ENCODE assay signal across 25 cellular contexts in the genomic region with DNA sequence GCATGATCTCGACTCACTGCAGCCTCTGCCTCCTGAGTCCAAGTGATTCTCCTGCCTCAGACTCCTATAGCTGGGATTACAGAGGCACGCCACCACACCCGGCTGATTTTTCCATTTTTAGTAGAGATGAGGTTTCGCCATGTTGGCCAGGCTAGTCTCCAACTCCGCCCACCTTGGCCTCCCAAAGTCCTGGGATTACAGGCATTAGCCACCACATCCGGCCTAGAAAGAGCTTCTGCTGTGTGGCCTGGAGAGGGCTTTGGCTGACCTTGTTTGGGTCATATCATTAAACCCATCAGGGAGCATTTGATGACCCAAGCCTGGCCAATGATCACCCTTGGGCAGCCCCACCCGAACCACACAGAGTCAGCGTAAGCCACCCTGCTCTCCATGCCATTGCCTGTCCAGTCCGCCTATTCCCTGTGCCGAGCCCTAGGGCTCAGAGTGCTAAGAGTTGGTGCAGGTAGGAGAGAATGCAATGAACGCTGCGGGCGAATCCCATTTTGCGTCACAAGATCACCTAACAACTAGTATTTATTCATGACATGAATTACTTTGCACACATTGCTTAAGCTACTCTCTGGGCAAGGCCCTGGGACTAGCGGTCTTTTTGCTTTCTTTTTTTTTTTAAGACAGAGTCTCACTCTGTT.
"Had no signal": no experiment of that assay in that cellular context is flagged by ENCODE, and none has a peak within 500 bp of the region (broad histone marks: within the 10 kb centered on the region; RNA-seq: fewer than 3 reads in every experiment).

No MANE protein-coding gene starts in this region.

- H3K9me3 ChIP-seq: adrenal gland, ascending aorta, left ventricle myocardium inferior, prostate gland, spleen, thoracic aorta, upper lobe of left lung had no signal

- H3K4me3 ChIP-seq: adrenal gland, ascending aorta, left ventricle myocardium inferior, prostate gland, spleen, thoracic aorta, upper lobe of left lung had no signal

- H3K27me3 Mint-ChIP-seq: activated naive CD4-positive, alpha-beta T cell treated with anti-CD3 and anti-CD28 coated beads, Interleukin-2, amount 50 U/mL, for 24 hours had no signal

- H3K36me3 ChIP-seq: adrenal gland, ascending aorta, brain microvascular endothelial cell, left ventricle myocardium inferior, prostate gland, spleen, thoracic aorta, upper lobe of left lung had no signal

- FAIRE-seq: frontal cortex had no signal

- H3K4me1 ChIP-seq: ascending aorta, upper lobe of left lung had no signal

- DNase-seq: activated CD4-positive, alpha-beta T cell treated with anti-CD3 and anti-CD28 coated beads for 1 hour; activated CD4-positive, alpha-beta T cell treated with anti-CD3 and anti-CD28 coated beads, Interleukin-2, amount 50 U/mL, for 1 hour; activated CD8-positive, alpha-beta T cell treated with anti-CD3 and anti-CD28 coated beads, Interleukin-2, amount 10 ng/mL, durations not matched to agents 7 days and 5 days; activated gamma-delta T cell treated with Interleukin-2 at 50 U/mL for 16 hours; adrenal gland; brain microvascular endothelial cell; caudate nucleus; dermis blood vessel endothelial cell; effector CD8-positive, alpha-beta T cell; glutamatergic neuron; hippocampal formation; kidney glomerular epithelial cell; left ventricle myocardium inferior; naive thymus-derived CD8-positive, alpha-beta T cell; spleen; stimulated activated CD4-positive, alpha-beta T cell treated with anti-CD3 and anti-CD28 coated beads, Interleukin-4, amount 100 ng/mL, for 1 hour; stimulated activated naive CD4-positive, alpha-beta T cell treated with Interleukin-2 at 50 U/mL for 16 hours; T-helper 17 cell; upper lobe of left lung had no signal

- H3K27me3 ChIP-seq: adrenal gland, ascending aorta, brain microvascular endothelial cell, spleen, upper lobe of left lung had no signal

- H3K4me1 Mint-ChIP-seq: activated naive CD4-positive, alpha-beta T cell treated with anti-CD3 and anti-CD28 coated beads, Interleukin-2, amount 50 U/mL, for 24 hours had no signal

- H3K27ac Mint-ChIP-seq: activated CD8-positive, alpha-beta T cell treated with anti-CD3 and anti-CD28 coated beads, Interleukin-2, amount 10 ng/mL, durations not matched to agents 7 days and 5 days; activated naive CD4-positive, alpha-beta T cell treated with anti-CD3 and anti-CD28 coated beads, Interleukin-2, amount 50 U/mL, for 24 hours; naive thymus-derived CD8-positive, alpha-beta T cell; T-helper 17 cell had no signal

- ATAC-seq: activated CD8-positive, alpha-beta T cell treated with anti-CD3 and anti-CD28 coated beads, Interleukin-2, amount 10 ng/mL, durations not matched to agents 7 days and 5 days; naive thymus-derived CD8-positive, alpha-beta T cell; T-helper 17 cell had no signal

- H3K9me3 Mint-ChIP-seq: activated naive CD4-positive, alpha-beta T cell treated with anti-CD3 and anti-CD28 coated beads, Interleukin-2, amount 50 U/mL, for 24 hours; naive thymus-derived CD8-positive, alpha-beta T cell had no signal

- H3K27ac ChIP-seq: adrenal gland, ascending aorta, brain microvascular endothelial cell, left ventricle myocardium inferior, prostate gland, spleen, thoracic aorta, upper lobe of left lung, VCaP had no signal

- H3K4me3 Mint-ChIP-seq: activated CD8-positive, alpha-beta T cell treated with anti-CD3 and anti-CD28 coated beads, Interleukin-2, amount 10 ng/mL, durations not matched to agents 7 days and 5 days; activated naive CD4-positive, alpha-beta T cell treated with anti-CD3 and anti-CD28 coated beads, Interleukin-2, amount 50 U/mL, for 24 hours; naive thymus-derived CD8-positive, alpha-beta T cell; T-helper 17 cell had no signal
